21 cellular contexts compared by ENCODE assay signal in genomic region chr5:76046761-76047160, GRCh38. TPM values are rescaled to one million over a fixed set of nuclear protein-coding genes. Genes with fewer than 3 reads are reported as not detected.
"Had no signal": no experiment of that assay in that cellular context is flagged by ENCODE, and none has a peak within 500 bp of the region (broad histone marks: within the 10 kb centered on the region; RNA-seq: fewer than 3 reads in every experiment).

No MANE protein-coding gene starts in this region.

- H3K36me3 Mint-ChIP-seq: stimulated activated naive B cell treated with anti-CD40 and anti-IgM and Interleukin-4, amounts not matched to agents 10 μg/mL and 1 μg/mL and 100 μg/mL, for 72 hours had no signal

- H3K4me3 Mint-ChIP-seq: naive thymus-derived CD8-positive, alpha-beta T cell; stimulated activated naive B cell treated with anti-CD40 and anti-IgM and Interleukin-4, amounts not matched to agents 10 μg/mL and 1 μg/mL and 100 μg/mL, for 72 hours; stimulated activated naive CD8-positive, alpha-beta T cell treated with anti-CD3 and anti-CD28 coated beads, Interleukin-15, amount 100 ng/mL, for 72 hours had no signal

- H3K27ac ChIP-seq: epithelial cell of prostate, esophagus squamous epithelium, hepatocyte, neutrophil, thoracic aorta had no signal

- H3K9me3 ChIP-seq: mucosa of descending colon, neutrophil, thoracic aorta had no signal

- H3K27ac Mint-ChIP-seq: naive thymus-derived CD8-positive, alpha-beta T cell; stimulated activated naive B cell treated with anti-CD40 and anti-IgM and Interleukin-4, amounts not matched to agents 10 μg/mL and 1 μg/mL and 100 μg/mL, for 72 hours; stimulated activated naive CD8-positive, alpha-beta T cell treated with anti-CD3 and anti-CD28 coated beads, Interleukin-15, amount 100 ng/mL, for 72 hours had no signal

- DNase-seq: cortex of kidney; effector memory CD4-positive, alpha-beta T cell; esophagus squamous epithelium; foreskin fibroblast; left colon; mucosa of descending colon; naive thymus-derived CD8-positive, alpha-beta T cell; posterior cingulate gyrus; stimulated activated CD4-positive, alpha-beta T cell treated with anti-CD3 and anti-CD28 coated beads, Interleukin-2, amount 100 ng/mL, for 24 hours; stimulated activated CD4-positive, alpha-beta T cell treated with anti-CD3 and anti-CD28 coated beads, Interleukin-4, amount 100 ng/mL, for 4 hours; stimulated activated naive B cell treated with anti-CD40 and anti-IgM and Interleukin-4, amounts not matched to agents 10 μg/mL and 1 μg/mL and 100 μg/mL, for 72 hours; stimulated activated naive CD8-positive, alpha-beta T cell treated with anti-CD3 and anti-CD28 coated beads, Interleukin-15, amount 100 ng/mL, for 72 hours; substantia nigra; trophoblast cell had no signal

- H3K4me1 Mint-ChIP-seq: naive thymus-derived CD8-positive, alpha-beta T cell; stimulated activated naive B cell treated with anti-CD40 and anti-IgM and Interleukin-4, amounts not matched to agents 10 μg/mL and 1 μg/mL and 100 μg/mL, for 72 hours; stimulated activated naive CD8-positive, alpha-beta T cell treated with anti-CD3 and anti-CD28 coated beads, Interleukin-15, amount 100 ng/mL, for 72 hours had no signal

- ATAC-seq: left colon; mucosa of descending colon; naive thymus-derived CD8-positive, alpha-beta T cell; sciatic nerve; stimulated activated naive B cell treated with anti-CD40 and anti-IgM and Interleukin-4, amounts not matched to agents 10 μg/mL and 1 μg/mL and 100 μg/mL, for 72 hours; stimulated activated naive CD8-positive, alpha-beta T cell treated with anti-CD3 and anti-CD28 coated beads, Interleukin-15, amount 100 ng/mL, for 72 hours had no signal

- H3K9me3 Mint-ChIP-seq: stimulated activated naive CD8-positive, alpha-beta T cell treated with anti-CD3 and anti-CD28 coated beads, Interleukin-15, amount 100 ng/mL, for 72 hours had no signal

- H3K36me3 ChIP-seq: esophagus squamous epithelium, neutrophil, thoracic aorta had no signal

- H3K4me3 ChIP-seq: esophagus squamous epithelium, hepatocyte, mucosa of descending colon, thoracic aorta had no signal

RNA-seq across cellular contexts. Expression of gene SV2C, which starts 36.4 kb away (rescaled TPM):
- total RNA-seq: naive thymus-derived CD8-positive, alpha-beta T cell; osteocyte; pulmonary artery endothelial cell had no signal
